In the genomic region with DNA sequence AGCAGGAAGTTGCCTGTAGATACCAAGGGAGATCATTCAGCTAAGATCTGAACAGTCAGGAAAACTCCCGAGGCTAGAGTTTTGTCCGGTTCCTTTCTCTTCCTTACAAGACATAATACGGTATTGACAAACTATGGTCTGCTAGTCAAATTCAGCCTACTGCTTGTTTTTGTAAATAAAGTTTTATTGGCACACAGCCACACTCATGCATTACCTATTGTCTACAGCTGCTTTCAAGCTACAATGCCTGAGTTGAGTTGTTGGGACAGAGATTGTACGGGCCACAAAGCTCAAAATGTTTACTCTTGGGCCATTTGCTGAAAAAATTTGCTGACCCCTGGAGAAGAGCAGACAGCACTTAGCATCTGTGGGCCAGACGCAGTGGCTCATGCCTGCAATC, we compare ENCODE assay signal across 35 cellular contexts. TPM values are rescaled to one million over a fixed set of nuclear protein-coding genes. Genes with fewer than 3 reads are reported as not detected.
"Had no signal": no experiment of that assay in that cellular context is flagged by ENCODE, and none has a peak within 500 bp of the region (broad histone marks: within the 10 kb centered on the region; RNA-seq: fewer than 3 reads in every experiment).

No MANE protein-coding gene starts in this region.

- ATAC-seq: effector memory CD8-positive, alpha-beta T cell; heart right ventricle; left cardiac atrium; left lung; mucosa of descending colon; naive thymus-derived CD4-positive, alpha-beta T cell; stimulated activated effector memory CD8-positive, alpha-beta T cell treated with anti-CD3 and anti-CD28 coated beads, Interleukin-12 subunit alpha, Interleukin-12 subunit beta, amount 100 ng/mL, for 72 hours had no signal

- H3K27me3 ChIP-seq: testis had no signal

- H3K4me1 ChIP-seq: heart right ventricle, left lung, prostate gland, testis had no signal

- FAIRE-seq: endometrium, islet of Langerhans had no signal

- H3K36me3 ChIP-seq: esophagus squamous epithelium, heart right ventricle, left lung, prostate gland, right atrium auricular region, sigmoid colon, stomach, tibial artery had no signal

- H3K27ac ChIP-seq: esophagus squamous epithelium, heart right ventricle, left lung, prostate gland, right atrium auricular region, sigmoid colon, stomach, testis, tibial artery had no signal

- H3K4me3 ChIP-seq: esophagus squamous epithelium, heart right ventricle, left lung, mucosa of descending colon, prostate gland, right atrium auricular region, sigmoid colon, stomach, testis, tibial artery had no signal

- DNase-seq: cortex of kidney; effector memory CD8-positive, alpha-beta T cell; erythroblast; esophagus squamous epithelium; foreskin melanocyte; glutamatergic neuron; heart right ventricle; hippocampal formation; left cardiac atrium; left lung; mesenchymal stem cell; mucosa of descending colon; naive thymus-derived CD4-positive, alpha-beta T cell; nucleus accumbens; sigmoid colon; stimulated activated CD4-positive, alpha-beta T cell treated with anti-CD3 and anti-CD28 coated beads, Interleukin-2, amount 100 ng/mL, for 24 hours; stimulated activated CD4-positive, alpha-beta T cell treated with anti-CD3 and anti-CD28 coated beads, Interleukin-4, amount 100 ng/mL, for 24 hours; stimulated activated naive CD4-positive, alpha-beta T cell treated with Interleukin-2 at 50 U/mL for 16 hours; stomach; testis; tibial artery had no signal

- H3K9me3 ChIP-seq: esophagus squamous epithelium, heart right ventricle, left lung, mucosa of descending colon, prostate gland, right atrium auricular region, sigmoid colon, stomach, testis, tibial artery had no signal

RNA-seq across cellular contexts. Expression of a gene that starts 2.5 kb away (rescaled TPM):
- total RNA-seq: dermis microvascular lymphatic vessel endothelial cell; esophagus squamous epithelium; heart right ventricle; kidney epithelial cell; left cardiac atrium; left lung; lung microvascular endothelial cell; mucosa of descending colon; naive thymus-derived CD4-positive, alpha-beta T cell; osteocyte; right atrium auricular region; sigmoid colon; subcutaneous adipose tissue; urinary bladder had no signal
- polyA plus RNA-seq: heart right ventricle; naive thymus-derived CD4-positive, alpha-beta T cell; stomach; urinary bladder had no signal

RNA-seq across cellular contexts. Expression of a gene that starts 35.8 kb away (rescaled TPM):
- total RNA-seq: dermis microvascular lymphatic vessel endothelial cell; esophagus squamous epithelium; heart right ventricle; kidney epithelial cell; left cardiac atrium; left lung; lower leg skin; lung microvascular endothelial cell; mesothelial cell of epicardium; mucosa of descending colon; naive thymus-derived CD4-positive, alpha-beta T cell; osteocyte; prostate gland; right atrium auricular region; sigmoid colon; skeletal muscle tissue; stomach; subcutaneous adipose tissue; testis; urinary bladder had no signal
- polyA plus RNA-seq: heart right ventricle; naive thymus-derived CD4-positive, alpha-beta T cell; sigmoid colon; stomach; urinary bladder had no signal
